In genomic region chr1:86965012-86965826, GRCh38 we compare ENCODE assay signal across 8 cellular contexts. TPM values are rescaled to one million over a fixed set of nuclear protein-coding genes. Genes with fewer than 3 reads are reported as not detected.
A peak's percentile ranks its signal among the peaks of the same experiment; 100 is the strongest.
DNase-seq lines count a peak whose midpoint lies in the region; ATAC-seq, FAIRE-seq and TF ChIP-seq lines count a peak whose summit lies in the region.

No MANE protein-coding gene starts in this region.

- no peaks in the 10 kb centered on the region for H3K36me3 Mint-ChIP-seq in activated CD8-positive, alpha-beta T cell treated with anti-CD3 and anti-CD28 coated beads for 36 hours (ENCODE audit: low read depth)

- DNase-seq in AG08395 (ENCODE audit: low spot score): peak; percentile 44
- peak; percentile 66 for DNase-seq in Karpas-422
- DNase-seq in activated CD8-positive, alpha-beta T cell treated with anti-CD3 and anti-CD28 coated beads for 36 hours: peak; percentile 33
- DNase-seq in iPS DF 6.9 (ENCODE audit: low read depth, low spot score): peak; percentile 16
- no peak for DNase-seq in upper lobe of right lung
- DNase-seq in effector CD4-positive, alpha-beta T cell: no peak

- no peak overlapping the region for H3K9ac ChIP-seq in Karpas-422 (ENCODE audit: low read length)

- POLR2A ChIA-PET in activated CD8-positive, alpha-beta T cell treated with anti-CD3 and anti-CD28 coated beads for 36 hours (lab: Charles Lee): interaction anchor here (0.8 to 1.0 kb wide), 2 partner anchors 29 to 51 kb away, joined by 3 read pairs; partner anchors contain the start of genes HS2ST1 and SELENOF

- no peaks in the 10 kb centered on the region for H3K27me3 Mint-ChIP-seq in activated CD8-positive, alpha-beta T cell treated with anti-CD3 and anti-CD28 coated beads for 36 hours

- intact Hi-C loops in activated CD8-positive, alpha-beta T cell treated with anti-CD3 and anti-CD28 coated beads for 36 hours (cut with micrococcal nuclease): loop anchor here (2.0 kb wide), 1 partner anchor 132 kb away; no protein-coding TSS in a partner anchor
- intact Hi-C loops in upper lobe of right lung (cut with DNase I): no loop called here

- no peaks in the 10 kb centered on the region for H3K36me3 ChIP-seq in Karpas-422 (ENCODE audit: insufficient read depth, low read length)
- no peaks in the 10 kb centered on the region for H3K36me3 ChIP-seq in iPS DF 6.9 (ENCODE audit: control insufficient read depth, insufficient read depth, low read length)
- no peaks in the 10 kb centered on the region for H3K36me3 ChIP-seq in upper lobe of right lung

- H3K4me1 ChIP-seq in Karpas-422 (ENCODE audit: low read length) (peaks cover 13% of the 10 kb centered on the region), iPS DF 6.9 (ENCODE audit: control insufficient read depth, insufficient read depth, low read length) (peaks cover 1% of the 10 kb centered on the region; the same call in 1 of the 2 replicates), upper lobe of right lung (no peaks in the 10 kb centered on the region)

- peak; percentile 39 for TF ChIP-seq CTCF in activated CD8-positive, alpha-beta T cell treated with anti-CD3 and anti-CD28 coated beads for 36 hours (IDR thresholded peaks at IDR 0.05)
- TF ChIP-seq CTCF in upper lobe of right lung (IDR thresholded peaks at IDR 0.05): peak; percentile 59

- no peaks in the 10 kb centered on the region for H3K9me3 ChIP-seq in Karpas-422 (ENCODE audit: low read length)
- H3K9me3 ChIP-seq in iPS DF 6.9 (ENCODE audit: control insufficient read depth, insufficient read depth, low read length): no peaks in the 10 kb centered on the region
- H3K9me3 ChIP-seq in upper lobe of right lung: no peaks in the 10 kb centered on the region

- CTCF ChIA-PET in activated CD8-positive, alpha-beta T cell treated with anti-CD3 and anti-CD28 coated beads for 36 hours (lab: Charles Lee): interaction anchor here (0.8 to 3.1 kb wide), 14 partner anchors 9 to 216 kb away, joined by 3 to 12 read pairs (median 3); partner anchors contain the start of genes HS2ST1 and SELENOF

- no peak for ATAC-seq in activated CD8-positive, alpha-beta T cell treated with anti-CD3 and anti-CD28 coated beads for 36 hours
- ATAC-seq in upper lobe of right lung: peak; percentile 61
- ATAC-seq in HG03139 (IDR thresholded peaks at IDR 0.05; ENCODE audit: unreplicated experiment): no peak

- H3K27ac Mint-ChIP-seq in activated CD8-positive, alpha-beta T cell treated with anti-CD3 and anti-CD28 coated beads for 36 hours: no peak overlapping the region

- H3K9me3 Mint-ChIP-seq in activated CD8-positive, alpha-beta T cell treated with anti-CD3 and anti-CD28 coated beads for 36 hours: no peaks in the 10 kb centered on the region

- no peak overlapping the region for H3K4me2 ChIP-seq in Karpas-422 (ENCODE audit: low read depth, low read length, poor library complexity, severe bottlenecking)

- WGBS in iPS DF 6.9 (ENCODE audit: insufficient coverage, insufficient read length): no CpG with 5 or more reads among the region's 2 CpGs

- no peak overlapping the region for H3K4me3 Mint-ChIP-seq in activated CD8-positive, alpha-beta T cell treated with anti-CD3 and anti-CD28 coated beads for 36 hours

- H3K27ac ChIP-seq in Karpas-422 (ENCODE audit: low read length) (no peak overlapping the region), iPS DF 6.9 (ENCODE audit: low read length) (no peak overlapping the region), upper lobe of right lung (no peak overlapping the region)

- no peaks in the 10 kb centered on the region for H3K9me2 ChIP-seq in Karpas-422 (replicated peaks; ENCODE audit: insufficient read depth, low read length)

- H3K4me1 Mint-ChIP-seq in activated CD8-positive, alpha-beta T cell treated with anti-CD3 and anti-CD28 coated beads for 36 hours (ENCODE audit: low read depth): no peaks in the 10 kb centered on the region

- H3K79me2 ChIP-seq in Karpas-422 (ENCODE audit: low read length): peaks cover 42% of the 10 kb centered on the region

- H3K4me3 ChIP-seq in Karpas-422 (ENCODE audit: low read length): no peak overlapping the region
- no peak overlapping the region for H3K4me3 ChIP-seq in iPS DF 6.9 (ENCODE audit: low read length)
- no peak overlapping the region for H3K4me3 ChIP-seq in upper lobe of right lung

- H2AFZ ChIP-seq in Karpas-422 (ENCODE audit: low read length): no peak overlapping the region

- no peaks in the 10 kb centered on the region for H4K20me1 ChIP-seq in Karpas-422 (ENCODE audit: insufficient read depth, low read depth, low read length)

- H3K27me3 ChIP-seq in Karpas-422 (ENCODE audit: low read length) (no peaks in the 10 kb centered on the region), iPS DF 6.9 (ENCODE audit: control insufficient read depth, insufficient read depth, low read length) (no peaks in the 10 kb centered on the region), upper lobe of right lung (no peaks in the 10 kb centered on the region)

- peak; percentile 59 for FAIRE-seq in G401.6 (lab: Jason Lieb, UNC)

RNA-seq across cellular contexts. Expression of gene HS2ST1, which starts 50.8 kb away (rescaled TPM):
- total RNA-seq in Karpas-422 (2014; rRNA removed; shearing (Covaris generic); ENCODE audit: low replicate concordance): 9.6 and 18.7 TPM in 2 replicates
- total RNA-seq in activated CD8-positive, alpha-beta T cell treated with anti-CD3 and anti-CD28 coated beads for 36 hours: 10 to 100 TPM; 16.8 to 21.6 TPM
- total RNA-seq in upper lobe of right lung: 19.9 TPM

RNA-seq across cellular contexts. Expression of gene SELENOF, which starts 51.3 kb away (rescaled TPM):
- 118 and 197 TPM in 2 replicates for total RNA-seq in Karpas-422 (2014; rRNA removed; shearing (Covaris generic); ENCODE audit: low replicate concordance)
- 100 to 1,000 TPM; 115 to 131 TPM for total RNA-seq in activated CD8-positive, alpha-beta T cell treated with anti-CD3 and anti-CD28 coated beads for 36 hours
- total RNA-seq in upper lobe of right lung: 197 TPM

Comparison
In these comparisons a context has a peak if more than half of its experiments do, and no peak if none do; other contexts are left out.
1. DNase-seq: peak in AG08395 (single experiment), Karpas-422 (single experiment), activated CD8-positive, alpha-beta T cell treated with anti-CD3 and anti-CD28 coated beads for 36 hours (single experiment) and iPS DF 6.9 (single experiment); none in upper lobe of right lung (single experiment) and effector CD4-positive, alpha-beta T cell (single experiment).